In genomic region chr5:74326571-74327338, GRCh38 we compare ENCODE assay signal across 8 cellular contexts.
DNase-seq lines count a peak whose midpoint lies in the region; ATAC-seq, FAIRE-seq and TF ChIP-seq lines count a peak whose summit lies in the region.

No MANE protein-coding gene starts in this region.

- CTCF ChIA-PET in endothelial cell of umbilical vein (lab: Charles Lee) = no interaction called here

- POLR2A ChIA-PET in endothelial cell of umbilical vein (lab: Charles Lee) = no interaction called here

- H3K9me1 ChIP-seq in endothelial cell of umbilical vein (replicated peaks; ENCODE audit: control insufficient read depth, extremely low read depth, insufficient read depth, low read length) = no peaks in the 10 kb centered on the region

- in situ Hi-C loops in KBM-7 (cut with MboI; ENCODE audit: low pct_unique_long_range_greater_than_20kb, low sequenced_read_pairs) = no loop called here

- H3K27me3 Mint-ChIP-seq in CD14-positive monocyte (ENCODE audit: low read depth in 3 of 3) = peaks cover 6 to 33% (median 20%) of the 10 kb centered on the region in 3 donors

- H3K4me1 Mint-ChIP-seq in CD14-positive monocyte = peaks cover 4% of the 10 kb centered on the region

- no peaks in the 10 kb centered on the region for H3K79me2 ChIP-seq in endothelial cell of umbilical vein (ENCODE audit: control insufficient read depth, insufficient read depth, low read length)

- no peak overlapping the region for H3K4me3 ChIP-seq in endothelial cell of umbilical vein (replicated peaks in 1 of 3; ENCODE audit: insufficient read depth in 1 of 3, low read depth in 1 of 3, low read length in 3 of 3)

- no peaks in the 10 kb centered on the region for H3K36me3 Mint-ChIP-seq in CD14-positive monocyte

- H3K36me3 ChIP-seq in endothelial cell of umbilical vein (ENCODE audit: control insufficient read depth in 2 of 2, extremely low read depth in 1 of 2, insufficient read depth in 2 of 2, low read length in 2 of 2) = no peaks in the 10 kb centered on the region

- H3K27me3 ChIP-seq in endothelial cell of umbilical vein (ENCODE audit: control insufficient read depth in 2 of 2, insufficient read depth in 2 of 2, low read length in 2 of 2) = peaks cover 0 to 2% of the 10 kb centered on the region in 2 experiments

- intact Hi-C loops in endothelial cell of umbilical vein (cut with micrococcal nuclease) (loop anchor here (5.0 kb wide), 1 partner anchor 316 kb away; the partner anchor contains the start of gene ENC1), CD14-positive monocyte (cut with micrococcal nuclease) (no loop called here), head of caudate nucleus (cut with DNase I) (no loop called here)

- H3K27ac ChIP-seq in endothelial cell of umbilical vein (ENCODE audit: insufficient read depth, low read depth, low read length) = peak overlapping the region; percentile 26

- H3K9me3 ChIP-seq in endothelial cell of umbilical vein (replicated peaks; ENCODE audit: control insufficient read depth, insufficient read depth, low read length) = no peaks in the 10 kb centered on the region

- TF ChIP-seq CTCF in endothelial cell of umbilical vein (IDR thresholded peaks at IDR 0.05; ENCODE audit: extremely low read depth in 1 of 2, insufficient read depth in 1 of 2, low read depth in 1 of 2, low read length in 2 of 2) (no peak), CD14-positive monocyte (IDR thresholded peaks at IDR 0.05) (no peak)

- H3K4me3 Mint-ChIP-seq in CD14-positive monocyte = no peak overlapping the region

- H4K20me1 ChIP-seq in endothelial cell of umbilical vein (replicated peaks; ENCODE audit: control insufficient read depth, extremely low read depth, insufficient read depth, low read length) = no peaks in the 10 kb centered on the region

- peak; percentile 97 for FAIRE-seq in endothelial cell of umbilical vein (lab: Jason Lieb, UNC)

- H3K9me3 Mint-ChIP-seq in CD14-positive monocyte = peaks cover 0 to 2% (median 0%) of the 10 kb centered on the region in 7 donors

- DNase-seq in Daoy (ENCODE audit: low read depth) (peak; percentile 97), KBM-7 (peak; percentile 90), endothelial cell of umbilical vein (ENCODE audit: low read depth, low spot score) (peak; percentile 89), CD14-positive monocyte (ENCODE audit: low spot score) (no peak), head of caudate nucleus (no peak)
- DNase-seq in activated CD4-positive, CD25-positive, alpha-beta regulatory T cell treated with anti-CD3 and anti-CD28 coated beads, Interleukin-2, amount 50 U/mL, for 72 hours = peak; percentile 36
- DNase-seq in stimulated activated CD4-positive, alpha-beta T cell treated with anti-CD3 and anti-CD28 coated beads, Interleukin-12 subunit alpha, Interleukin-12 subunit beta, amount 100 ng/mL, for 24 hours (ENCODE audit: low read depth in 2 of 2) = peak; percentile 16 to 64

- no peak for TF ChIP-seq POLR2A in endothelial cell of umbilical vein (IDR thresholded peaks at IDR 0.05; ENCODE audit: low read depth, low read length)

- no peak overlapping the region for H3K4me2 ChIP-seq in endothelial cell of umbilical vein (ENCODE audit: insufficient read depth, low read length)

- no peak overlapping the region for H3K27ac Mint-ChIP-seq in CD14-positive monocyte

- dilution Hi-C loops in endothelial cell of umbilical vein (cut with MboI; ENCODE audit: extremely low pct_ligation_motif_present, low sequenced_read_pairs) = no loop called here

- BruUV-seq in endothelial cell of umbilical vein (replicated peaks; lab: Mats Ljungman, UMichigan) = no TSS peak

- peak; percentile 75 for ATAC-seq in GM21515 (IDR thresholded peaks at IDR 0.05; ENCODE audit: unreplicated experiment)

- no peak overlapping the region for H3K9ac ChIP-seq in endothelial cell of umbilical vein (replicated peaks; ENCODE audit: extremely low read depth, insufficient read depth, low read length)

- H2AFZ ChIP-seq in endothelial cell of umbilical vein (ENCODE audit: low read depth, low read length) = no peak overlapping the region

- peaks cover 13% of the 10 kb centered on the region for H3K4me1 ChIP-seq in endothelial cell of umbilical vein (ENCODE audit: control insufficient read depth, extremely low read depth, insufficient read depth, low read length)

TF ChIP-seq in endothelial cell of umbilical vein, 7 proteins besides CTCF, POLR2A, EP300 and RAD21:
- TF ChIP-seq POLR2AphosphoS5 (IDR thresholded peaks at IDR 0.05; ENCODE audit: insufficient read depth, low read depth, low read length) (no peak), GATA2 (IDR thresholded peaks at IDR 0.05; ENCODE audit: insufficient read depth, insufficient read length, low read depth, low read length) (peak; percentile 56), MAX (IDR thresholded peaks at IDR 0.05; ENCODE audit: insufficient read depth, insufficient read length) (no peak), JUN (IDR thresholded peaks at IDR 0.05; ENCODE audit: borderline replicate concordance, insufficient read depth, insufficient read length, low read depth) (peak; percentile 52), FOS (IDR thresholded peaks at IDR 0.05; ENCODE audit: borderline replicate concordance, insufficient read depth, low read length) (peak; percentile 89)

Comparison
In these comparisons a context has a peak if more than half of its experiments do, and no peak if none do; other contexts are left out.
1. DNase-seq: peak in Daoy (single experiment), KBM-7 (single experiment), activated CD4-positive, CD25-positive, alpha-beta regulatory T cell treated with anti-CD3 and anti-CD28 coated beads, Interleukin-2, amount 50 U/mL, for 72 hours (single experiment), endothelial cell of umbilical vein (single experiment) and stimulated activated CD4-positive, alpha-beta T cell treated with anti-CD3 and anti-CD28 coated beads, Interleukin-12 subunit alpha, Interleukin-12 subunit beta, amount 100 ng/mL, for 24 hours (2 of 2); none in CD14-positive monocyte (single experiment) and head of caudate nucleus (0 of 42).